Comparison of ENCODE assay signal across 30 cellular contexts in the genomic region with DNA sequence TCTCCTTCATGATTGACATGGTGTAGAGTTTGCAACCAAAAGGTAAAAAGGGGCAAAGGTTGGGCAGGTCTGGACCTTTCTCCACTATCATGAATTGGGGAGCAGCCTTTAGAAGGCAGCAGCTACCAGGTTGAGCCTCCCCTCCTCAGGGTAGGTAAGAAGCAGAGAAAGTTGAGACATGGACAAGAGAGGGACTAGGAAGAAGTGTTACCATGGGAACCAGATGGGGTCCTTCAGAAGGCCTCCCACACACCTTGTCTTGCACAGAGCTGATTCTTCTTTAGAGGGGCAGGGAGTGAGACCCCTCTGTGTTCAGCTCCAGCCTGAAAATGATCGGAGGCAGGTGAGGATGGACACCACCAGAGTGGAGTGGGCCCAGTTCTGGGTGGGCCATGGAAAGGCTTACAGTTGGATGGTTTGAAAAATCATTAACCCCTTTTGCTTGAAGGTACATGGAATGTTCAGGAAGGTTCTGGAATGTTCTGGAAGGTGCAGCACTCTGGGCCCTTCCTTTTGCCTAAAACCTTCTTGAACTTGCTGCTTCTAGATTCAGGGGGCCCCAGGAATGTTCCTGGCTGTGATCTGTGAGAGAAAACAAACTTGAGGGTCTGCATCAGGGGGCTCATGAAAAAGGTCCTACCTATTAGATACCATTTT. TPM values are rescaled to one million over a fixed set of nuclear protein-coding genes. Genes with fewer than 3 reads are reported as not detected.
"Had no signal": no experiment of that assay in that cellular context is flagged by ENCODE, and none has a peak within 500 bp of the region (broad histone marks: within the 10 kb centered on the region; RNA-seq: fewer than 3 reads in every experiment).

No MANE protein-coding gene starts in this region.

- H3K9me3 ChIP-seq: esophagus squamous epithelium, heart right ventricle, left lung, neutrophil, right atrium auricular region, stomach, tibial artery had no signal

- H3K4me2 ChIP-seq: smooth muscle cell had no signal

- H3K27me3 ChIP-seq: right atrium auricular region, stomach had no signal

- FAIRE-seq: colon, endothelial cell of umbilical vein, islet of Langerhans had no signal

- ATAC-seq: heart right ventricle; left cardiac atrium; left lung; naive thymus-derived CD4-positive, alpha-beta T cell; sciatic nerve had no signal

- H3K4me3 ChIP-seq: esophagus squamous epithelium, heart right ventricle, left lung, right atrium auricular region, smooth muscle cell, stomach, tibial artery had no signal

- H2AFZ ChIP-seq: parathyroid adenoma had no signal

- DNase-seq: effector CD8-positive, alpha-beta T cell; esophagus squamous epithelium; foreskin melanocyte; glutamatergic neuron; heart right ventricle; hippocampal formation; left cardiac atrium; left lung; mesenchymal stem cell; midbrain; naive thymus-derived CD4-positive, alpha-beta T cell; nephron progenitor cell; stimulated activated CD4-positive, alpha-beta T cell treated with anti-CD3 and anti-CD28 coated beads, Interleukin-12 subunit alpha, Interleukin-12 subunit beta, amount 100 ng/mL, for 4 hours; stimulated activated CD4-positive, alpha-beta T cell treated with anti-CD3 and anti-CD28 coated beads, Interleukin-1b, Interleukin-23, amount 100 ng/mL, for 48 hours; stimulated activated CD4-positive, alpha-beta T cell treated with anti-CD3 and anti-CD28 coated beads, Interleukin-4, amount 100 ng/mL, for 1 hour; stimulated activated CD8-positive, alpha-beta memory T cell treated with anti-CD3 and anti-CD28 coated beads, Interleukin-4, amount 100 ng/mL, for 48 hours; stimulated activated naive CD4-positive, alpha-beta T cell treated with Interleukin-2 at 50 U/mL for 16 hours; stomach; tibial artery had no signal

- H3K27ac ChIP-seq: esophagus squamous epithelium, heart right ventricle, left lung, neutrophil, parathyroid adenoma, right atrium auricular region, stomach, tibial artery had no signal

- H3K9ac ChIP-seq: parathyroid adenoma had no signal

- H3K4me1 ChIP-seq: left lung, parathyroid adenoma, tibial artery had no signal

RNA-seq across cellular contexts. Expression of a gene that starts 7.0 kb away (rescaled TPM):
- polyA plus RNA-seq: naive thymus-derived CD4-positive, alpha-beta T cell had no signal

RNA-seq across cellular contexts. Expression of a gene that starts 50.3 kb away (rescaled TPM):
- total RNA-seq: endothelial cell of umbilical vein; epithelial cell of proximal tubule; lung microvascular endothelial cell; naive thymus-derived CD4-positive, alpha-beta T cell; smooth muscle cell; temporal lobe had no signal
- polyA plus RNA-seq: endothelial cell of umbilical vein; naive thymus-derived CD4-positive, alpha-beta T cell; smooth muscle cell had no signal
